Comparison of ENCODE assay signal across 19 cellular contexts in genomic region chr9:116693233-116693731, GRCh38. TPM values are rescaled to one million over a fixed set of nuclear protein-coding genes. Genes with fewer than 3 reads are reported as not detected.
DNase-seq lines count a peak whose midpoint lies in the region; ATAC-seq, FAIRE-seq and TF ChIP-seq lines count a peak whose summit lies in the region.
"Had no signal": no experiment of that assay in that cellular context is flagged by ENCODE, and none has a peak within 500 bp of the region (broad histone marks: within the 10 kb centered on the region; RNA-seq: fewer than 3 reads in every experiment).

No MANE protein-coding gene starts in this region.

- H3K4me1 ChIP-seq in ACC112 (ENCODE audit: control insufficient read depth, insufficient read depth, low read length, unreplicated experiment) (peaks cover 68% of the 10 kb centered on the region), astrocyte (ENCODE audit: insufficient read depth, low read length) (peaks cover 41% of the 10 kb centered on the region), keratinocyte (ENCODE audit: control insufficient read depth, extremely low read depth, insufficient read depth, low read length) (peaks cover 38% of the 10 kb centered on the region)

- peak; percentile 30 for DNase-seq in astrocyte (ENCODE audit: low read depth)
- DNase-seq in keratinocyte (ENCODE audit: low read depth, low spot score), result no peak
- no peak for DNase-seq in activated T-helper 2 cell treated with anti-CD3 and anti-CD28 coated beads, Interferon-gamma antibody, Interleukin-2, Interleukin-4, amounts not matched to agents 10 μg/mL and 5 μg/mL and 100 μg/mL, durations not matched to agents 14 hours and 24 hours and 36 hours (ENCODE audit: low spot score)
- no peak for DNase-seq in type B pancreatic cell (ENCODE audit: extremely low spot score, unreplicated experiment)
- DNase-seq in NCI-H526 (lab: John Stamatoyannopoulos, UW), result no peak
- DNase-seq in stimulated activated CD4-positive, alpha-beta T cell treated with anti-CD3 and anti-CD28 coated beads, Interleukin-4, amount 100 ng/mL, for 1 hour, result no peak
- DNase-seq: activated CD4-positive, alpha-beta T cell treated with anti-CD3 and anti-CD28 coated beads for 4 hours; activated T-cell treated with anti-CD3 and anti-CD28 coated beads, Interleukin-2, amount 50 U/mL, for 1 hour; amniotic stem cell; mesendoderm; NCI-H1417 treated with DMSO at 0.1 percent for 48 hours; NCI-H446 treated with DMSO at 0.1 percent for 48 hours; OCI-M1; T-cell had no signal

- dilution Hi-C loops in keratinocyte (cut with MboI; ENCODE audit: extremely low pct_ligation_motif_present, low sequenced_read_pairs), result no loop called here

- H3K27me3 ChIP-seq in ACC112 (ENCODE audit: insufficient read depth, low read length), result no peaks in the 10 kb centered on the region
- H3K27me3 ChIP-seq in astrocyte (ENCODE audit: insufficient read depth, low read length), result no peaks in the 10 kb centered on the region
- no peaks in the 10 kb centered on the region for H3K27me3 ChIP-seq in keratinocyte (ENCODE audit: control insufficient read depth, extremely low read depth, insufficient read depth, low read length)

- H3K36me3 ChIP-seq in ACC112 (ENCODE audit: insufficient read depth, low read length), result peaks cover 20% of the 10 kb centered on the region
- H3K36me3 ChIP-seq in astrocyte (ENCODE audit: insufficient read depth, low read length), result peaks cover 6% of the 10 kb centered on the region
- H3K36me3 ChIP-seq in keratinocyte (ENCODE audit: control insufficient read depth in 2 of 2, extremely low read depth in 1 of 2, insufficient read depth in 2 of 2, low read length in 2 of 2), result peaks cover under 1 to 4% of the 10 kb centered on the region in 2 experiments

- H3K4me2 ChIP-seq in astrocyte (ENCODE audit: low read length), result peak overlapping the region; percentile 12
- H3K4me2 ChIP-seq in keratinocyte (ENCODE audit: control insufficient read depth, extremely low read depth, insufficient read depth, low read depth, low read length), result peak overlapping the region; percentile 43

- H3K4me1 Mint-ChIP-seq in astrocyte (ENCODE audit: low read depth, unreplicated experiment) (peaks cover 50% of the 10 kb centered on the region), type B pancreatic cell (ENCODE audit: unreplicated experiment) (peaks cover 24% of the 10 kb centered on the region)
- peaks cover 41% of the 10 kb centered on the region for H3K4me1 Mint-ChIP-seq in activated T-helper 2 cell treated with anti-CD3 and anti-CD28 coated beads, Interferon-gamma antibody, Interleukin-2, Interleukin-4, amounts not matched to agents 10 μg/mL and 5 μg/mL and 100 μg/mL, durations not matched to agents 14 hours and 24 hours and 36 hours (ENCODE audit: low read depth)

- peak overlapping the region; percentile 42 for H3K27ac Mint-ChIP-seq in astrocyte (ENCODE audit: unreplicated experiment)
- H3K27ac Mint-ChIP-seq in activated T-helper 2 cell treated with anti-CD3 and anti-CD28 coated beads, Interferon-gamma antibody, Interleukin-2, Interleukin-4, amounts not matched to agents 10 μg/mL and 5 μg/mL and 100 μg/mL, durations not matched to agents 14 hours and 24 hours and 36 hours, result no peak overlapping the region
- no peak overlapping the region for H3K27ac Mint-ChIP-seq in type B pancreatic cell
- H3K27ac Mint-ChIP-seq: stimulated activated naive CD8-positive, alpha-beta T cell treated with anti-CD3 and anti-CD28 coated beads, Interleukin-15, Interleukin-2, amounts not matched to agents 100 ng/mL and 50 ng/mL, for 24 hours; T-cell had no signal

- peaks cover 10% of the 10 kb centered on the region for H3K36me3 Mint-ChIP-seq in astrocyte (ENCODE audit: low read depth, unreplicated experiment)
- peaks cover 41% of the 10 kb centered on the region for H3K36me3 Mint-ChIP-seq in activated T-helper 2 cell treated with anti-CD3 and anti-CD28 coated beads, Interferon-gamma antibody, Interleukin-2, Interleukin-4, amounts not matched to agents 10 μg/mL and 5 μg/mL and 100 μg/mL, durations not matched to agents 14 hours and 24 hours and 36 hours (ENCODE audit: low read depth)
- peaks cover 25% of the 10 kb centered on the region for H3K36me3 Mint-ChIP-seq in type B pancreatic cell

- peak overlapping the region; percentile 39; the same call in 1 of the 2 replicates for H3K4me3 ChIP-seq in ACC112 (ENCODE audit: low read depth, low read length)
- no peak overlapping the region for H3K4me3 ChIP-seq in astrocyte (ENCODE audit: insufficient read depth, low read depth, low read length)
- no peak overlapping the region for H3K4me3 ChIP-seq in keratinocyte (ENCODE audit: control insufficient read depth in 2 of 3, extremely low read depth in 1 of 3, insufficient read depth in 2 of 3, low read depth in 1 of 3, low read length in 3 of 3)
- H3K4me3 ChIP-seq: K562, skin epidermis had no signal

- H4K20me1 ChIP-seq in astrocyte (ENCODE audit: insufficient read depth, low read length), result peaks cover 63% of the 10 kb centered on the region
- no peaks in the 10 kb centered on the region for H4K20me1 ChIP-seq in keratinocyte (ENCODE audit: control insufficient read depth, extremely low read depth, insufficient read depth, low read length)

- intact Hi-C loops in activated T-helper 2 cell treated with anti-CD3 and anti-CD28 coated beads, Interferon-gamma antibody, Interleukin-2, Interleukin-4, amounts not matched to agents 10 μg/mL and 5 μg/mL and 100 μg/mL, durations not matched to agents 14 hours and 24 hours and 36 hours (cut with micrococcal nuclease), result no loop called here

- H3K4me3 Mint-ChIP-seq in astrocyte (ENCODE audit: unreplicated experiment), result no peak overlapping the region
- no peak overlapping the region for H3K4me3 Mint-ChIP-seq in activated T-helper 2 cell treated with anti-CD3 and anti-CD28 coated beads, Interferon-gamma antibody, Interleukin-2, Interleukin-4, amounts not matched to agents 10 μg/mL and 5 μg/mL and 100 μg/mL, durations not matched to agents 14 hours and 24 hours and 36 hours (ENCODE audit: low read depth)
- no peak overlapping the region for H3K4me3 Mint-ChIP-seq in type B pancreatic cell
- H3K4me3 Mint-ChIP-seq: stimulated activated naive CD8-positive, alpha-beta T cell treated with anti-CD3 and anti-CD28 coated beads, Interleukin-15, Interleukin-2, amounts not matched to agents 100 ng/mL and 50 ng/mL, for 24 hours; T-cell had no signal

- H3K9me3 ChIP-seq in astrocyte (ENCODE audit: insufficient read depth, low read depth, low read length), result no peaks in the 10 kb centered on the region
- H3K9me3 ChIP-seq in keratinocyte (ENCODE audit: control insufficient read depth, low read depth, low read length), result no peaks in the 10 kb centered on the region

- H3K27me3 Mint-ChIP-seq in astrocyte (ENCODE audit: low read depth, unreplicated experiment) (no peaks in the 10 kb centered on the region), type B pancreatic cell (no peaks in the 10 kb centered on the region)
- H3K27me3 Mint-ChIP-seq in activated T-helper 2 cell treated with anti-CD3 and anti-CD28 coated beads, Interferon-gamma antibody, Interleukin-2, Interleukin-4, amounts not matched to agents 10 μg/mL and 5 μg/mL and 100 μg/mL, durations not matched to agents 14 hours and 24 hours and 36 hours (ENCODE audit: low read depth), result no peaks in the 10 kb centered on the region
- H3K27me3 Mint-ChIP-seq: stimulated activated naive CD8-positive, alpha-beta T cell treated with anti-CD3 and anti-CD28 coated beads, Interleukin-15, Interleukin-2, amounts not matched to agents 100 ng/mL and 50 ng/mL, for 24 hours; T-cell had no signal

- H3K9me3 Mint-ChIP-seq in astrocyte (ENCODE audit: unreplicated experiment) (no peaks in the 10 kb centered on the region), type B pancreatic cell (peaks cover 5% of the 10 kb centered on the region)
- no peaks in the 10 kb centered on the region for H3K9me3 Mint-ChIP-seq in activated T-helper 2 cell treated with anti-CD3 and anti-CD28 coated beads, Interferon-gamma antibody, Interleukin-2, Interleukin-4, amounts not matched to agents 10 μg/mL and 5 μg/mL and 100 μg/mL, durations not matched to agents 14 hours and 24 hours and 36 hours
- H3K9me3 Mint-ChIP-seq: stimulated activated naive CD8-positive, alpha-beta T cell treated with anti-CD3 and anti-CD28 coated beads, Interleukin-15, Interleukin-2, amounts not matched to agents 100 ng/mL and 50 ng/mL, for 24 hours; T-cell had no signal

- FAIRE-seq in astrocyte (lab: Jason Lieb, UNC) (no peak), keratinocyte (lab: Jason Lieb, UNC) (peak; percentile 60)
- FAIRE-seq: K562 had no signal

- ATAC-seq in HG03342 (IDR thresholded peaks at IDR 0.05; ENCODE audit: unreplicated experiment), result peak; percentile 34
- ATAC-seq: K562, T-cell had no signal

- no peaks in the 10 kb centered on the region for H3K9me1 ChIP-seq in keratinocyte (ENCODE audit: control insufficient read depth, extremely low read depth, insufficient read depth, low read length)

- no peak overlapping the region for H2AFZ ChIP-seq in ACC112 (ENCODE audit: low read length, unreplicated experiment)
- no peak overlapping the region for H2AFZ ChIP-seq in astrocyte (ENCODE audit: low read depth, low read length)
- no peak overlapping the region for H2AFZ ChIP-seq in keratinocyte (ENCODE audit: control insufficient read depth, low read length)

- H3K27ac ChIP-seq in ACC112 (ENCODE audit: low read depth, low read length), result peak overlapping the region; percentile 86
- peak overlapping the region; percentile 53 for H3K27ac ChIP-seq in astrocyte (ENCODE audit: low read depth, low read length)
- H3K27ac ChIP-seq in keratinocyte (ENCODE audit: control insufficient read depth, insufficient read depth, low read length), result peak overlapping the region; percentile 73

- H3K9ac ChIP-seq in astrocyte (ENCODE audit: low read length), result peak overlapping the region; percentile 2
- H3K9ac ChIP-seq in keratinocyte (ENCODE audit: control insufficient read depth, extremely low read depth, insufficient read depth, low read length), result peak overlapping the region; percentile 22

- TF ChIP-seq CTCF in astrocyte (IDR thresholded peaks at IDR 0.05; ENCODE audit: insufficient read depth, low read depth, low read length) (no peak), keratinocyte (optimal IDR thresholded peaks at IDR 0.05 in 1 of 3, IDR thresholded peaks at IDR 0.05 in 1 of 3, conservative IDR thresholded peaks at IDR 0.05 in 1 of 3; ENCODE audit: extremely low read depth in 1 of 3, insufficient read depth in 2 of 3, low read length in 3 of 3) (no peak), type B pancreatic cell (conservative IDR thresholded peaks at IDR 0.05) (no peak)

- H3K79me2 ChIP-seq in ACC112 (ENCODE audit: control insufficient read depth, insufficient read depth, low read length, unreplicated experiment) (peaks cover 94% of the 10 kb centered on the region), astrocyte (ENCODE audit: insufficient read depth, low read length) (peaks cover 84% of the 10 kb centered on the region), keratinocyte (ENCODE audit: control insufficient read depth, insufficient read depth, low read length) (peaks cover 77% of the 10 kb centered on the region)

RNA-seq across cellular contexts. Expression of gene TRIM32, which starts 6.2 kb away (rescaled TPM):
- 33.7 and 37.1 TPM in 2 replicates for total RNA-seq in astrocyte
- polyA plus RNA-seq in keratinocyte, result 21.3 to 23.8 TPM (median 23.2 TPM) in 3 replicates
- 6.3 TPM for polyA plus RNA-seq in keratinocyte (2011; ENCODE audit: low read depth)
- polyA plus RNA-seq in keratinocyte (2011; cell fraction: cytosol; rRNA removed), result 13.9 and 18.4 TPM in 2 replicates
- polyA plus RNA-seq in keratinocyte (2011; cell fraction: nucleus; rRNA removed), result 31.8 and 34.7 TPM in 2 replicates
- 7.6 and 18.5 TPM in 2 replicates for polyA plus RNA-seq in keratinocyte (2012; ENCODE audit: low replicate concordance)
- 55.2 to 74.2 TPM (median 71.4 TPM) in 3 replicates for polyA minus RNA-seq in keratinocyte
- polyA minus RNA-seq in keratinocyte (2011; cell fraction: cytosol; rRNA and poly(A)+ RNA removed), result 26.7 TPM
- polyA minus RNA-seq in keratinocyte (2011; cell fraction: nucleus; rRNA and poly(A)+ RNA removed), result 29.9 and 43.2 TPM in 2 replicates
- 15.7 and 16.5 TPM in 2 replicates for total RNA-seq in activated T-helper 2 cell treated with anti-CD3 and anti-CD28 coated beads, Interferon-gamma antibody, Interleukin-2, Interleukin-4, amounts not matched to agents 10 μg/mL and 5 μg/mL and 100 μg/mL, durations not matched to agents 14 hours and 24 hours and 36 hours
- 20.4 and 29.6 TPM in 2 replicates for total RNA-seq in type B pancreatic cell (ENCODE audit: low replicate concordance)
